Comparison of ENCODE assay signal across 8 cellular contexts in genomic region chr11:118916842-118917388, GRCh38. TPM values are rescaled to one million over a fixed set of nuclear protein-coding genes. Genes with fewer than 3 reads are reported as not detected.
DNase-seq lines count a peak whose midpoint lies in the region; ATAC-seq and TF ChIP-seq lines count a peak whose summit lies in the region.

No MANE protein-coding gene starts in this region.

- H3K36me3 ChIP-seq in brain microvascular endothelial cell (replicated peaks) (no peaks in the 10 kb centered on the region), right lobe of liver (no peaks in the 10 kb centered on the region), upper lobe of right lung (no peaks in the 10 kb centered on the region)

- intact Hi-C loops in right lobe of liver (cut with DNase I) (no loop called here), upper lobe of right lung (cut with DNase I) (no loop called here)

- peaks cover 94% of the 10 kb centered on the region for H3K4me1 Mint-ChIP-seq in activated CD8-positive, alpha-beta memory T cell treated with anti-CD3 and anti-CD28 coated beads, Interleukin-2, amount 10 ng/mL, durations not matched to agents 7 days and 5 days

- H3K4me3 Mint-ChIP-seq in activated CD8-positive, alpha-beta memory T cell treated with anti-CD3 and anti-CD28 coated beads, Interleukin-2, amount 10 ng/mL, durations not matched to agents 7 days and 5 days, result no peak overlapping the region

- H3K27me3 Mint-ChIP-seq in activated CD8-positive, alpha-beta memory T cell treated with anti-CD3 and anti-CD28 coated beads, Interleukin-2, amount 10 ng/mL, durations not matched to agents 7 days and 5 days, result no peaks in the 10 kb centered on the region

- TF ChIP-seq CTCF in brain microvascular endothelial cell (IDR thresholded peaks at IDR 0.05; ENCODE audit: low read depth, low read length, missing control alignments) (no peak), right lobe of liver (IDR thresholded peaks at IDR 0.05) (no peak), upper lobe of right lung (IDR thresholded peaks at IDR 0.05) (no peak)

- CTCF ChIA-PET in activated CD8-positive, alpha-beta memory T cell treated with anti-CD3 and anti-CD28 coated beads, Interleukin-2, amount 10 ng/mL, durations not matched to agents 7 days and 5 days (lab: Charles Lee), result interaction anchor here (1.2 kb wide), 1 partner anchor 227 kb away, joined by 5 read pairs; no protein-coding TSS in a partner anchor

- TF ChIP-seq POLR2A in right lobe of liver (IDR thresholded peaks at IDR 0.05), result no peak

- no peaks in the 10 kb centered on the region for H3K9me3 ChIP-seq in right lobe of liver
- no peaks in the 10 kb centered on the region for H3K9me3 ChIP-seq in upper lobe of right lung

- in situ Hi-C loops in brain microvascular endothelial cell (cut with HindIII; ENCODE audit: low pct_ligation_motif_present, low sequenced_read_pairs), result no loop called here

- no peak for DNase-seq in activated CD8-positive, alpha-beta memory T cell treated with anti-CD3 and anti-CD28 coated beads, Interleukin-2, amount 10 ng/mL, durations not matched to agents 7 days and 5 days
- DNase-seq in activated CD8-positive, alpha-beta memory T cell treated with anti-CD3 and anti-CD28 coated beads, Interleukin-2, amount 50 U/mL, for 48 hours, result no peak
- DNase-seq in brain microvascular endothelial cell (peak; percentile 75), right lobe of liver (peak in 2 of 3 donors; percentile 28 to 50), upper lobe of right lung (no peak)
- DNase-seq in stimulated activated CD4-positive, alpha-beta T cell treated with anti-CD3 and anti-CD28 coated beads, Interleukin-1b, Interleukin-23, amount 100 ng/mL, for 48 hours, result no peak

- peaks cover 0 to 81% (median 48%) of the 10 kb centered on the region in 4 donors for H3K4me1 ChIP-seq in right lobe of liver
- peaks cover 93% of the 10 kb centered on the region for H3K4me1 ChIP-seq in upper lobe of right lung

- peaks cover 2% of the 10 kb centered on the region for H3K36me3 Mint-ChIP-seq in activated CD8-positive, alpha-beta memory T cell treated with anti-CD3 and anti-CD28 coated beads, Interleukin-2, amount 10 ng/mL, durations not matched to agents 7 days and 5 days

- H3K4me3 ChIP-seq in brain microvascular endothelial cell (ENCODE audit: low read depth, low read length), result no peak overlapping the region
- H3K4me3 ChIP-seq in right lobe of liver, result no peak overlapping the region
- peak overlapping the region; percentile 1 for H3K4me3 ChIP-seq in upper lobe of right lung

- 40% methylated on average over 4 of the region's 8 CpGs for WGBS in right lobe of liver (ENCODE audit: insufficient coverage, low coverage, low lambda C conversion rate, missing lambda C conversion rate)

- peak overlapping the region; percentile 92 for H3K27ac ChIP-seq in brain microvascular endothelial cell
- peak overlapping the region; percentile 72 to 86 (median 74) for H3K27ac ChIP-seq in right lobe of liver
- peak overlapping the region; percentile 86 for H3K27ac ChIP-seq in upper lobe of right lung

- no peaks in the 10 kb centered on the region for H3K27me3 ChIP-seq in brain microvascular endothelial cell (replicated peaks)
- no peaks in the 10 kb centered on the region for H3K27me3 ChIP-seq in right lobe of liver
- H3K27me3 ChIP-seq in upper lobe of right lung, result no peaks in the 10 kb centered on the region

- H3K9me3 Mint-ChIP-seq in activated CD8-positive, alpha-beta memory T cell treated with anti-CD3 and anti-CD28 coated beads, Interleukin-2, amount 10 ng/mL, durations not matched to agents 7 days and 5 days (ENCODE audit: low read depth), result no peaks in the 10 kb centered on the region

- H3K27ac Mint-ChIP-seq in activated CD8-positive, alpha-beta memory T cell treated with anti-CD3 and anti-CD28 coated beads, Interleukin-2, amount 10 ng/mL, durations not matched to agents 7 days and 5 days, result peak overlapping the region; percentile 93

- ATAC-seq in activated CD8-positive, alpha-beta memory T cell treated with anti-CD3 and anti-CD28 coated beads, Interleukin-2, amount 10 ng/mL, durations not matched to agents 7 days and 5 days, result no peak
- ATAC-seq in right lobe of liver, result no peak
- ATAC-seq in upper lobe of right lung, result no peak
- no peak for ATAC-seq in HG03039 (IDR thresholded peaks at IDR 0.05; ENCODE audit: unreplicated experiment)
- ATAC-seq in GM18909 (IDR thresholded peaks at IDR 0.05; ENCODE audit: poor library complexity, unreplicated experiment), result no peak

RNA-seq across cellular contexts. Expression of gene BCL9L, which starts 8.8 kb away (rescaled TPM):
- 10 to 100 TPM; 33.9 to 44.0 TPM for total RNA-seq in activated CD8-positive, alpha-beta memory T cell treated with anti-CD3 and anti-CD28 coated beads, Interleukin-2, amount 10 ng/mL, durations not matched to agents 7 days and 5 days
- total RNA-seq in right lobe of liver, result 10 to 100 TPM; 10.2 to 22.5 (median 19.8) TPM
- 62.5 TPM for total RNA-seq in upper lobe of right lung

RNA-seq across cellular contexts. Expression of gene CXCR5, which starts 33.2 kb away (rescaled TPM):
- under 1 TPM in 1 of 2 experiments, not detected in 1; 0.30 TPM for total RNA-seq in activated CD8-positive, alpha-beta memory T cell treated with anti-CD3 and anti-CD28 coated beads, Interleukin-2, amount 10 ng/mL, durations not matched to agents 7 days and 5 days
- under 1 TPM in 2 of 6 experiments, not detected in 4; 0.07 TPM for total RNA-seq in right lobe of liver
- total RNA-seq in upper lobe of right lung, result not detected

RNA-seq across cellular contexts. Expression of gene UPK2, which starts 39.2 kb away (rescaled TPM):
- total RNA-seq in activated CD8-positive, alpha-beta memory T cell treated with anti-CD3 and anti-CD28 coated beads, Interleukin-2, amount 10 ng/mL, durations not matched to agents 7 days and 5 days, result not detected
- total RNA-seq in right lobe of liver (not detected), upper lobe of right lung (not detected)

RNA-seq across cellular contexts. Expression of gene FOXR1, which starts 54.6 kb away (rescaled TPM):
- total RNA-seq in activated CD8-positive, alpha-beta memory T cell treated with anti-CD3 and anti-CD28 coated beads, Interleukin-2, amount 10 ng/mL, durations not matched to agents 7 days and 5 days, result not detected
- total RNA-seq in right lobe of liver (not detected), upper lobe of right lung (not detected)

Comparison
In these comparisons a context has a peak if more than half of its experiments do, and no peak if none do; other contexts are left out.
1. DNase-seq: peak in brain microvascular endothelial cell (single experiment) and right lobe of liver (2 of 3); none in activated CD8-positive, alpha-beta memory T cell treated with anti-CD3 and anti-CD28 coated beads, Interleukin-2, amount 10 ng/mL, durations not matched to agents 7 days and 5 days (single experiment), activated CD8-positive, alpha-beta memory T cell treated with anti-CD3 and anti-CD28 coated beads, Interleukin-2, amount 50 U/mL, for 48 hours (single experiment), upper lobe of right lung (single experiment) and stimulated activated CD4-positive, alpha-beta T cell treated with anti-CD3 and anti-CD28 coated beads, Interleukin-1b, Interleukin-23, amount 100 ng/mL, for 48 hours (single experiment).
2. Peak in every context shown above with its lines, with median percentiles within 50 percentile points of each other: H3K27ac ChIP-seq.